In genomic region chr15:101266787-101267186, GRCh38 we compare ENCODE assay signal across 13 cellular contexts. TPM values are rescaled to one million over a fixed set of nuclear protein-coding genes. Genes with fewer than 3 reads are reported as not detected.
DNase-seq lines count a peak whose midpoint lies in the region; ATAC-seq and TF ChIP-seq lines count a peak whose summit lies in the region.
"Had no signal": no experiment of that assay in that cellular context is flagged by ENCODE, and none has a peak within 500 bp of the region (broad histone marks: within the 10 kb centered on the region; RNA-seq: fewer than 3 reads in every experiment).

No MANE protein-coding gene starts in this region.

- H3K36me3 Mint-ChIP-seq in activated T-cell treated with anti-CD3 and anti-CD28 coated beads, Interleukin-2, amount 50 U/mL, for 4 hours (ENCODE audit: insufficient read depth), result peaks cover 20% of the 10 kb centered on the region

- H3K9me3 ChIP-seq in PC-3 (ENCODE audit: low read length), result no peaks in the 10 kb centered on the region
- H3K9me3 ChIP-seq in mucosa of rectum (ENCODE audit: control insufficient read depth in 2 of 2, low read length in 2 of 2), result no peaks in the 10 kb centered on the region
- no peaks in the 10 kb centered on the region for H3K9me3 ChIP-seq in thyroid gland

- intact Hi-C loops in PC-3 (cut with micrococcal nuclease), result no loop called here
- intact Hi-C loops in thyroid gland (cut with DNase I), result no loop called here

- H3K4me1 Mint-ChIP-seq in activated T-cell treated with anti-CD3 and anti-CD28 coated beads, Interleukin-2, amount 50 U/mL, for 4 hours (ENCODE audit: low read depth), result no peaks in the 10 kb centered on the region

- H3K4me1 ChIP-seq in PC-3 (ENCODE audit: insufficient read depth, low read length), result no peaks in the 10 kb centered on the region
- H3K4me1 ChIP-seq in mucosa of rectum (ENCODE audit: control insufficient read depth in 2 of 2, insufficient read depth in 2 of 2, low read length in 2 of 2), result peaks cover 0 to 4% of the 10 kb centered on the region in 2 donors
- H3K4me1 ChIP-seq in thyroid gland, result peaks cover 0 to 8% of the 10 kb centered on the region in 2 donors

- ATAC-seq in PC-3, result no peak
- ATAC-seq in activated T-cell treated with anti-CD3 and anti-CD28 coated beads, Interleukin-2, amount 50 U/mL, for 4 hours, result no peak
- ATAC-seq in GM21423 (IDR thresholded peaks at IDR 0.05; ENCODE audit: unreplicated experiment), result no peak
- no peak for ATAC-seq in HG03571 (IDR thresholded peaks at IDR 0.05; ENCODE audit: unreplicated experiment)

- no peak for TF ChIP-seq POLR2A in thyroid gland (IDR thresholded peaks at IDR 0.05)

- H3K9me3 Mint-ChIP-seq in activated T-cell treated with anti-CD3 and anti-CD28 coated beads, Interleukin-2, amount 50 U/mL, for 4 hours, result no peaks in the 10 kb centered on the region
- H3K9me3 Mint-ChIP-seq: central memory CD8-positive, alpha-beta T cell had no signal

- H3K27me3 Mint-ChIP-seq in activated T-cell treated with anti-CD3 and anti-CD28 coated beads, Interleukin-2, amount 50 U/mL, for 4 hours (ENCODE audit: low read depth), result no peaks in the 10 kb centered on the region
- H3K27me3 Mint-ChIP-seq: central memory CD8-positive, alpha-beta T cell had no signal

- POLR2A ChIA-PET in PC-3 (lab: Charles Lee; ENCODE audit: unreplicated experiment), result no interaction called here

- H3K79me2 ChIP-seq in PC-3 (ENCODE audit: low read length), result no peaks in the 10 kb centered on the region

- TF ChIP-seq CTCF in PC-3 (conservative IDR thresholded peaks at IDR 0.05; ENCODE audit: low read depth, low read length), result no peak
- TF ChIP-seq CTCF in thyroid gland (IDR thresholded peaks at IDR 0.05), result no peak

- H3K27ac ChIP-seq in PC-3 (ENCODE audit: low read length), result no peak overlapping the region
- H3K27ac ChIP-seq in mucosa of rectum (ENCODE audit: low read depth in 2 of 2, low read length in 2 of 2), result peak overlapping the region; percentile 20 to 43
- peak overlapping the region in 2 of 3 donors; percentile 15 to 35 for H3K27ac ChIP-seq in thyroid gland

- TSS peak; percentile 6 for BruUV-seq in PC-3 (replicated peaks; lab: Mats Ljungman, UMichigan)

- no peak overlapping the region for H3K4me2 ChIP-seq in PC-3 (ENCODE audit: low read length)

- H3K36me3 ChIP-seq in PC-3 (ENCODE audit: low read depth, low read length) (peaks cover 16% of the 10 kb centered on the region), mucosa of rectum (ENCODE audit: control insufficient read depth in 2 of 2, insufficient read depth in 2 of 2, low read length in 2 of 2) (peaks cover 19 to 25% of the 10 kb centered on the region in 2 donors), thyroid gland (peaks cover 20 to 22% of the 10 kb centered on the region in 2 donors)

- H3K9ac ChIP-seq in PC-3 (ENCODE audit: low read length) (no peak overlapping the region), mucosa of rectum (ENCODE audit: low read depth in 1 of 2, low read length in 2 of 2) (no peak overlapping the region)

- no peak overlapping the region for H3K4me3 Mint-ChIP-seq in activated T-cell treated with anti-CD3 and anti-CD28 coated beads, Interleukin-2, amount 50 U/mL, for 4 hours
- H3K4me3 Mint-ChIP-seq: central memory CD8-positive, alpha-beta T cell had no signal

- CTCF ChIA-PET in PC-3 (lab: Charles Lee), result interaction anchor here (0.5 kb wide), 1 partner anchor 181 kb away, joined by 6 read pairs; no protein-coding TSS in a partner anchor

- DNase-seq in PC-3 (no peak), ecto neural progenitor cell (ENCODE audit: low spot score) (peak; percentile 36), thyroid gland (no peak), superior temporal gyrus (ENCODE audit: extremely low spot score) (no peak)
- no peak for DNase-seq in activated T-cell treated with anti-CD3 and anti-CD28 coated beads, Interleukin-2, amount 50 U/mL, for 4 hours
- DNase-seq: activated CD8-positive, alpha-beta memory T cell treated with anti-CD3 and anti-CD28 coated beads, Interleukin-2, amount 50 U/mL, for 48 hours; activated naive CD4-positive, alpha-beta T cell treated with anti-CD3 and anti-CD28 coated beads, Interleukin-2, amount 50 U/mL, for 16 hours; DMS79 treated with DMSO at 0.1 percent for 48 hours; stimulated activated CD4-positive, alpha-beta T cell treated with anti-CD3 and anti-CD28 coated beads, Interleukin-4, amount 100 ng/mL, for 1 hour had no signal

- H3K27me3 ChIP-seq in PC-3 (ENCODE audit: low read length) (no peaks in the 10 kb centered on the region), mucosa of rectum (ENCODE audit: control insufficient read depth in 2 of 2, insufficient read depth in 2 of 2, low read length in 2 of 2) (no peaks in the 10 kb centered on the region), thyroid gland (no peaks in the 10 kb centered on the region)

- 57 to 67% methylated on average over 9 of the region's 9 CpGs for WGBS in thyroid gland, 2 donors

- no peak overlapping the region for H3K4me3 ChIP-seq in PC-3 (ENCODE audit: low read length)
- no peak overlapping the region for H3K4me3 ChIP-seq in mucosa of rectum (ENCODE audit: low read length in 2 of 2)
- H3K4me3 ChIP-seq in thyroid gland (replicated peaks in 1 of 3), result no peak overlapping the region

- no peaks in the 10 kb centered on the region for H3F3A ChIP-seq in PC-3 (ENCODE audit: low read length, unreplicated experiment)

- H4K20me1 ChIP-seq in PC-3 (ENCODE audit: low read length), result no peaks in the 10 kb centered on the region

- no peaks in the 10 kb centered on the region for H3K9me2 ChIP-seq in PC-3 (replicated peaks; ENCODE audit: low read length)

- no peak overlapping the region for H2AFZ ChIP-seq in PC-3 (ENCODE audit: low read length)

RNA-seq across cellular contexts. Expression of gene SELENOS, which starts 10.5 kb away (rescaled TPM):
- 40.1 and 47.0 TPM in 2 replicates for total RNA-seq in PC-3 (2014; rRNA removed)
- total RNA-seq in thyroid gland, result 10 to 100 TPM; 50.4 to 77.3 (median 65.6) TPM
- total RNA-seq in activated T-cell treated with anti-CD3 and anti-CD28 coated beads, Interleukin-2, amount 50 U/mL, for 4 hours, result 10 to 100 TPM; 51.8 to 68.1 (median 55.2) TPM

RNA-seq across cellular contexts. Expression of gene CHSY1, which starts 14.9 kb away (rescaled TPM):
- total RNA-seq in PC-3 (2014; rRNA removed) (13.8 and 19.5 TPM in 2 replicates), thyroid gland (10 to 100 TPM; 13.8 to 26.6 (median 18.5) TPM)
- total RNA-seq in activated T-cell treated with anti-CD3 and anti-CD28 coated beads, Interleukin-2, amount 50 U/mL, for 4 hours, result 10 to 100 TPM; 79.7 to 94.4 (median 88.0) TPM

RNA-seq across cellular contexts. Expression of gene SNRPA1, which starts 28.3 kb away (rescaled TPM):
- total RNA-seq in PC-3 (2014; rRNA removed) (66.1 and 68.2 TPM in 2 replicates), thyroid gland (100 to 1,000 TPM in 1 of 4 donors, 10 to 100 TPM in 3; 34.8 to 111 (median 71.1) TPM)
- total RNA-seq in activated T-cell treated with anti-CD3 and anti-CD28 coated beads, Interleukin-2, amount 50 U/mL, for 4 hours, result 100 to 1,000 TPM; 229 to 264 (median 233) TPM
